ENCODE assay signal across 1 cellular context in genomic region chr1:88812366-88812765, GRCh38.
TF ChIP-seq lines count a peak whose summit lies in the region.

No MANE protein-coding gene starts in this region.

TF ChIP-seq in K562, 482 proteins besides CTCF, POLR2A, EP300 and RAD21 (continued from another document):
- TF ChIP-seq, protein P1, sequence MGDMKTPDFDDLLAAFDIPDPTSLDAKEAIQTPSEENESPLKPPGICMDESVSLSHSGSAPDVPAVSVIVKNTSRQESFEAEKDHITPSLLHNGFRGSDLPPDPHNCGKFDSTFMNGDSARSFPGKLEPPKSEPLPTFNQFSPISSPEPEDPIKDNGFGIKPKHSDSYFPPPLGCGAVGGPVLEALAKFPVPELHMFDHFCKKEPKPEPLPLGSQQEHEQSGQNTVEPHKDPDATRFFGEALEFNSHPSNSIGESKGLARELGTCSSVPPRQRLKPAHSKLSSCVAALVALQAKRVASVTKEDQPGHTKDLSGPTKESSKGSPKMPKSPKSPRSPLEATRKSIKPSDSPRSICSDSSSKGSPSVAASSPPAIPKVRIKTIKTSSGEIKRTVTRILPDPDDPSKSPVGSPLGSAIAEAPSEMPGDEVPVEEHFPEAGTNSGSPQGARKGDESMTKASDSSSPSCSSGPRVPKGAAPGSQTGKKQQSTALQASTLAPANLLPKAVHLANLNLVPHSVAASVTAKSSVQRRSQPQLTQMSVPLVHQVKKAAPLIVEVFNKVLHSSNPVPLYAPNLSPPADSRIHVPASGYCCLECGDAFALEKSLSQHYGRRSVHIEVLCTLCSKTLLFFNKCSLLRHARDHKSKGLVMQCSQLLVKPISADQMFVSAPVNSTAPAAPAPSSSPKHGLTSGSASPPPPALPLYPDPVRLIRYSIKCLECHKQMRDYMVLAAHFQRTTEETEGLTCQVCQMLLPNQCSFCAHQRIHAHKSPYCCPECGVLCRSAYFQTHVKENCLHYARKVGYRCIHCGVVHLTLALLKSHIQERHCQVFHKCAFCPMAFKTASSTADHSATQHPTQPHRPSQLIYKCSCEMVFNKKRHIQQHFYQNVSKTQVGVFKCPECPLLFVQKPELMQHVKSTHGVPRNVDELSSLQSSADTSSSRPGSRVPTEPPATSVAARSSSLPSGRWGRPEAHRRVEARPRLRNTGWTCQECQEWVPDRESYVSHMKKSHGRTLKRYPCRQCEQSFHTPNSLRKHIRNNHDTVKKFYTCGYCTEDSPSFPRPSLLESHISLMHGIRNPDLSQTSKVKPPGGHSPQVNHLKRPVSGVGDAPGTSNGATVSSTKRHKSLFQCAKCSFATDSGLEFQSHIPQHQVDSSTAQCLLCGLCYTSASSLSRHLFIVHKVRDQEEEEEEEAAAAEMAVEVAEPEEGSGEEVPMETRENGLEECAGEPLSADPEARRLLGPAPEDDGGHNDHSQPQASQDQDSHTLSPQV (IDR thresholded peaks at IDR 0.05): no peak
- no peak for TF ChIP-seq CHD2 (IDR thresholded peaks at IDR 0.05; ENCODE audit: low read depth, low read length)
TF ChIP-seq in K562: peak in this region for 0.
